In genomic region chr11:9529333-9529648, GRCh38 we compare ENCODE assay signal across 12 cellular contexts. TPM values are rescaled to one million over a fixed set of nuclear protein-coding genes. Genes with fewer than 3 reads are reported as not detected.
DNase-seq lines count a peak whose midpoint lies in the region; ATAC-seq and TF ChIP-seq lines count a peak whose summit lies in the region.
"Had no signal": no experiment of that assay in that cellular context is flagged by ENCODE, and none has a peak within 500 bp of the region (broad histone marks: within the 10 kb centered on the region; RNA-seq: fewer than 3 reads in every experiment).

No MANE protein-coding gene starts in this region.

- H3K9ac ChIP-seq in PC-3 (ENCODE audit: low read length): no peak overlapping the region

- H2AFZ ChIP-seq in PC-3 (ENCODE audit: low read length): no peak overlapping the region

- no peak for TF ChIP-seq CTCF in Caco-2 (IDR thresholded peaks at IDR 0.05; ENCODE audit: insufficient read depth in 1 of 2, low read depth in 1 of 2, low read length in 1 of 2, severe bottlenecking in 1 of 2, unreplicated experiment in 1 of 2)
- TF ChIP-seq CTCF in PC-3 (conservative IDR thresholded peaks at IDR 0.05; ENCODE audit: low read depth, low read length): no peak
- no peak for TF ChIP-seq CTCF in fibroblast of the aortic adventitia (IDR thresholded peaks at IDR 0.05; ENCODE audit: insufficient read depth, low read length)
- no peak for TF ChIP-seq CTCF in osteocyte (IDR thresholded peaks at IDR 0.05)
- no peak for TF ChIP-seq CTCF in brain microvascular endothelial cell (IDR thresholded peaks at IDR 0.05; ENCODE audit: low read depth, low read length, missing control alignments)

- H3K27me3 ChIP-seq in Caco-2 (replicated peaks; ENCODE audit: control insufficient read depth, insufficient read depth, low read length) (no peaks in the 10 kb centered on the region), PC-3 (ENCODE audit: low read length) (no peaks in the 10 kb centered on the region), brain microvascular endothelial cell (replicated peaks) (no peaks in the 10 kb centered on the region)

- intact Hi-C loops in Caco-2 (cut with micrococcal nuclease; ENCODE audit: unreplicated experiment) (no loop called here), PC-3 (cut with micrococcal nuclease) (no loop called here)
- intact Hi-C loops in activated T-helper 1 cell treated with anti-CD3 and anti-CD28 coated beads, Interleukin-12 subunit alpha, Interleukin-12 subunit beta, Interleukin-2, Interleukin-4 antibody, amounts not matched to agents 30 ng/mL and 10 ng/mL and 1 ng/mL, durations not matched to agents 14 hours and 24 hours and 36 hours (cut with micrococcal nuclease): no loop called here

- H3K36me3 Mint-ChIP-seq in Caco-2 (ENCODE audit: insufficient read depth, unreplicated experiment): peaks cover 6% of the 10 kb centered on the region
- peaks cover 2% of the 10 kb centered on the region for H3K36me3 Mint-ChIP-seq in osteocyte (ENCODE audit: unreplicated experiment)
- H3K36me3 Mint-ChIP-seq in activated T-helper 1 cell treated with anti-CD3 and anti-CD28 coated beads, Interleukin-12 subunit alpha, Interleukin-12 subunit beta, Interleukin-2, Interleukin-4 antibody, amounts not matched to agents 30 ng/mL and 10 ng/mL and 1 ng/mL, durations not matched to agents 14 hours and 24 hours and 36 hours (ENCODE audit: low read depth): peaks cover 21% of the 10 kb centered on the region

- in situ Hi-C loops in brain microvascular endothelial cell (cut with HindIII; ENCODE audit: low pct_ligation_motif_present, low sequenced_read_pairs): no loop called here

- peaks cover 58% of the 10 kb centered on the region for H3K4me1 ChIP-seq in Caco-2
- H3K4me1 ChIP-seq in PC-3 (ENCODE audit: insufficient read depth, low read length): peaks cover 36% of the 10 kb centered on the region

- H3K9me2 ChIP-seq in PC-3 (replicated peaks; ENCODE audit: low read length): no peaks in the 10 kb centered on the region

- CTCF ChIA-PET in Caco-2 (lab: Charles Lee): no interaction called here
- CTCF ChIA-PET in PC-3 (lab: Charles Lee): interaction anchor here (0.6 kb wide), 1 partner anchor 162 kb away, joined by 3 read pairs; no protein-coding TSS in a partner anchor

- DNase-seq in Caco-2: no peak
- DNase-seq in PC-3: no peak
- DNase-seq in fibroblast of the aortic adventitia (ENCODE audit: low read depth): peak; percentile 56
- no peak for DNase-seq in osteocyte (ENCODE audit: extremely low spot score, unreplicated experiment)
- DNase-seq in DMS153 (lab: John Stamatoyannopoulos, UW): no peak
- no peak for DNase-seq in brain microvascular endothelial cell
- DNase-seq in activated T-helper 1 cell treated with anti-CD3 and anti-CD28 coated beads, Interleukin-12 subunit alpha, Interleukin-12 subunit beta, Interleukin-2, Interleukin-4 antibody, amounts not matched to agents 30 ng/mL and 10 ng/mL and 1 ng/mL, durations not matched to agents 14 hours and 24 hours and 36 hours (ENCODE audit: low spot score): no peak
- DNase-seq: mesenchymal stem cell, NCI-H526 had no signal

- H3K27ac Mint-ChIP-seq in Caco-2 (ENCODE audit: unreplicated experiment): peak overlapping the region; percentile 69
- H3K27ac Mint-ChIP-seq in osteocyte (ENCODE audit: unreplicated experiment): peak overlapping the region; percentile 85
- H3K27ac Mint-ChIP-seq in activated T-helper 1 cell treated with anti-CD3 and anti-CD28 coated beads, Interleukin-12 subunit alpha, Interleukin-12 subunit beta, Interleukin-2, Interleukin-4 antibody, amounts not matched to agents 30 ng/mL and 10 ng/mL and 1 ng/mL, durations not matched to agents 14 hours and 24 hours and 36 hours: no peak overlapping the region
- H3K27ac Mint-ChIP-seq: activated naive CD4-positive, alpha-beta T cell treated with anti-CD3 and anti-CD28 coated beads, Interleukin-2, amount 50 U/mL, for 24 hours; CD14-positive monocyte had no signal

- H3K4me1 Mint-ChIP-seq in Caco-2 (ENCODE audit: low read depth, unreplicated experiment) (peaks cover 36% of the 10 kb centered on the region), osteocyte (ENCODE audit: unreplicated experiment) (peaks cover 73% of the 10 kb centered on the region)
- no peaks in the 10 kb centered on the region for H3K4me1 Mint-ChIP-seq in activated T-helper 1 cell treated with anti-CD3 and anti-CD28 coated beads, Interleukin-12 subunit alpha, Interleukin-12 subunit beta, Interleukin-2, Interleukin-4 antibody, amounts not matched to agents 30 ng/mL and 10 ng/mL and 1 ng/mL, durations not matched to agents 14 hours and 24 hours and 36 hours (ENCODE audit: low read depth)
- H3K4me1 Mint-ChIP-seq: activated naive CD4-positive, alpha-beta T cell treated with anti-CD3 and anti-CD28 coated beads, Interleukin-2, amount 50 U/mL, for 24 hours; CD14-positive monocyte had no signal

- ATAC-seq in PC-3 (no peak), HG03439 (IDR thresholded peaks at IDR 0.05; ENCODE audit: unreplicated experiment) (no peak)

- H3K9me3 ChIP-seq in Caco-2 (no peaks in the 10 kb centered on the region), PC-3 (ENCODE audit: low read length) (no peaks in the 10 kb centered on the region)

- H3K79me2 ChIP-seq in PC-3 (ENCODE audit: low read length): no peaks in the 10 kb centered on the region

- 0 out of 2 replicates have a peak overlapping the region, but pooled peaks have one; percentile 4 for H3K27ac ChIP-seq in PC-3 (ENCODE audit: low read length)
- no peak overlapping the region for H3K27ac ChIP-seq in brain microvascular endothelial cell

- no peaks in the 10 kb centered on the region for H3F3A ChIP-seq in PC-3 (ENCODE audit: low read length, unreplicated experiment)

- no peaks in the 10 kb centered on the region for H3K27me3 Mint-ChIP-seq in Caco-2 (ENCODE audit: insufficient read depth, unreplicated experiment)
- no peaks in the 10 kb centered on the region for H3K27me3 Mint-ChIP-seq in osteocyte (ENCODE audit: unreplicated experiment)
- no peaks in the 10 kb centered on the region for H3K27me3 Mint-ChIP-seq in activated T-helper 1 cell treated with anti-CD3 and anti-CD28 coated beads, Interleukin-12 subunit alpha, Interleukin-12 subunit beta, Interleukin-2, Interleukin-4 antibody, amounts not matched to agents 30 ng/mL and 10 ng/mL and 1 ng/mL, durations not matched to agents 14 hours and 24 hours and 36 hours (ENCODE audit: insufficient read depth)
- H3K27me3 Mint-ChIP-seq: activated naive CD4-positive, alpha-beta T cell treated with anti-CD3 and anti-CD28 coated beads, Interleukin-2, amount 50 U/mL, for 24 hours had no signal

- POLR2A ChIA-PET in Caco-2 (lab: Charles Lee): interaction anchor here (0.7 to 1.0 kb wide), 2 partner anchors 44 to 69 kb away, joined by 6 to 8 read pairs; partner anchors contain the start of genes WEE1 and ZNF143
- POLR2A ChIA-PET in PC-3 (lab: Charles Lee; ENCODE audit: unreplicated experiment): no interaction called here

- H3K9me3 Mint-ChIP-seq in Caco-2 (ENCODE audit: unreplicated experiment): no peaks in the 10 kb centered on the region
- H3K9me3 Mint-ChIP-seq in osteocyte (ENCODE audit: unreplicated experiment): no peaks in the 10 kb centered on the region
- no peaks in the 10 kb centered on the region for H3K9me3 Mint-ChIP-seq in activated T-helper 1 cell treated with anti-CD3 and anti-CD28 coated beads, Interleukin-12 subunit alpha, Interleukin-12 subunit beta, Interleukin-2, Interleukin-4 antibody, amounts not matched to agents 30 ng/mL and 10 ng/mL and 1 ng/mL, durations not matched to agents 14 hours and 24 hours and 36 hours
- H3K9me3 Mint-ChIP-seq: activated naive CD4-positive, alpha-beta T cell treated with anti-CD3 and anti-CD28 coated beads, Interleukin-2, amount 50 U/mL, for 24 hours had no signal

- no TSS peak for BruUV-seq in Caco-2 (replicated peaks; lab: Mats Ljungman, UMichigan)
- no TSS peak for BruUV-seq in PC-3 (replicated peaks; lab: Mats Ljungman, UMichigan)

- no peak overlapping the region for H3K4me3 Mint-ChIP-seq in Caco-2 (ENCODE audit: unreplicated experiment)
- no peak overlapping the region for H3K4me3 Mint-ChIP-seq in osteocyte (ENCODE audit: unreplicated experiment)
- no peak overlapping the region for H3K4me3 Mint-ChIP-seq in activated T-helper 1 cell treated with anti-CD3 and anti-CD28 coated beads, Interleukin-12 subunit alpha, Interleukin-12 subunit beta, Interleukin-2, Interleukin-4 antibody, amounts not matched to agents 30 ng/mL and 10 ng/mL and 1 ng/mL, durations not matched to agents 14 hours and 24 hours and 36 hours
- H3K4me3 Mint-ChIP-seq: activated naive CD4-positive, alpha-beta T cell treated with anti-CD3 and anti-CD28 coated beads, Interleukin-2, amount 50 U/mL, for 24 hours; CD14-positive monocyte had no signal

- no peaks in the 10 kb centered on the region for H3K36me3 ChIP-seq in Caco-2 (ENCODE audit: control insufficient read depth, insufficient read depth, low read length)
- H3K36me3 ChIP-seq in PC-3 (ENCODE audit: low read depth, low read length): peaks cover 6% of the 10 kb centered on the region; the same call in 1 of the 2 replicates
- no peaks in the 10 kb centered on the region for H3K36me3 ChIP-seq in brain microvascular endothelial cell (replicated peaks)

- no peaks in the 10 kb centered on the region for H4K20me1 ChIP-seq in PC-3 (ENCODE audit: low read length)

- no peak overlapping the region for H3K4me2 ChIP-seq in PC-3 (ENCODE audit: low read length)

- H3K4me3 ChIP-seq in Caco-2 (ENCODE audit: low read depth, low read length) (no peak overlapping the region), PC-3 (ENCODE audit: low read length) (no peak overlapping the region), fibroblast of the aortic adventitia (ENCODE audit: low read depth, low read length) (no peak overlapping the region), brain microvascular endothelial cell (ENCODE audit: low read depth, low read length) (no peak overlapping the region)

RNA-seq across cellular contexts. Expression of gene WEE1, which starts 44.2 kb away (rescaled TPM):
- total RNA-seq in Caco-2 (2022) (108 and 116 TPM in 2 replicates), PC-3 (2014; rRNA removed) (45.1 and 46.9 TPM in 2 replicates), fibroblast of the aortic adventitia (ENCODE audit: low replicate concordance) (26.3 and 51.1 TPM in 2 replicates), osteocyte (77.8 and 111 TPM in 2 replicates)
- total RNA-seq in activated T-helper 1 cell treated with anti-CD3 and anti-CD28 coated beads, Interleukin-12 subunit alpha, Interleukin-12 subunit beta, Interleukin-2, Interleukin-4 antibody, amounts not matched to agents 30 ng/mL and 10 ng/mL and 1 ng/mL, durations not matched to agents 14 hours and 24 hours and 36 hours: 51.4 and 54.2 TPM in 2 replicates
